ENCODE assay signal across 9 cellular contexts in genomic region chr4:87497141-87497540, GRCh38.
DNase-seq lines count a peak whose midpoint lies in the region; ATAC-seq and TF ChIP-seq lines count a peak whose summit lies in the region.
"Had no signal": no experiment of that assay in that cellular context is flagged by ENCODE, and none has a peak within 500 bp of the region (broad histone marks: within the 10 kb centered on the region; RNA-seq: fewer than 3 reads in every experiment).

No MANE protein-coding gene starts in this region.

- H3K36me3 Mint-ChIP-seq in stimulated activated naive B cell treated with anti-CD40 and anti-IgM and Interleukin-4, amounts not matched to agents 10 μg/mL and 1 μg/mL and 100 μg/mL, for 72 hours = no peaks in the 10 kb centered on the region

- H3K27ac ChIP-seq in caudate nucleus (ENCODE audit: low read depth, low read length) = no peak overlapping the region

- peak; percentile 6 for DNase-seq in ACHN
- peak; percentile 30 for DNase-seq in GM12865 (ENCODE audit: low read depth)
- peak; percentile 24 for DNase-seq in SKM-1 treated with dmso at 0.1 percent for 144 hours (lab: John Stamatoyannopoulos, UW; ENCODE audit: unreplicated experiment)
- peak; percentile 37 for DNase-seq in iPS-NIHi7 (ENCODE audit: extremely low spot score)
- DNase-seq in stimulated activated naive B cell treated with anti-CD40 and anti-IgM and Interleukin-4, amounts not matched to agents 10 μg/mL and 1 μg/mL and 100 μg/mL, for 72 hours = no peak
- DNase-seq in caudate nucleus (lab: John Stamatoyannopoulos, UW) = no peak
- DNase-seq in NCI-H187 (lab: John Stamatoyannopoulos, UW) = no peak
- DNase-seq: stimulated activated naive CD4-positive, alpha-beta T cell treated with Interleukin-2 at 50 U/mL for 16 hours had no signal

- no peaks in the 10 kb centered on the region for H3K27me3 Mint-ChIP-seq in stimulated activated naive B cell treated with anti-CD40 and anti-IgM and Interleukin-4, amounts not matched to agents 10 μg/mL and 1 μg/mL and 100 μg/mL, for 72 hours

- no peaks in the 10 kb centered on the region for H3K9me3 Mint-ChIP-seq in stimulated activated naive B cell treated with anti-CD40 and anti-IgM and Interleukin-4, amounts not matched to agents 10 μg/mL and 1 μg/mL and 100 μg/mL, for 72 hours

- no peak overlapping the region for H3K4me3 Mint-ChIP-seq in stimulated activated naive B cell treated with anti-CD40 and anti-IgM and Interleukin-4, amounts not matched to agents 10 μg/mL and 1 μg/mL and 100 μg/mL, for 72 hours

- H3K27ac Mint-ChIP-seq in stimulated activated naive B cell treated with anti-CD40 and anti-IgM and Interleukin-4, amounts not matched to agents 10 μg/mL and 1 μg/mL and 100 μg/mL, for 72 hours = no peak overlapping the region

- in situ Hi-C loops in ACHN (cut with HindIII; ENCODE audit: low pct_ligation_motif_present, low pct_unique_long_range_greater_than_20kb, low sequenced_read_pairs) = no loop called here

- H3K4me3 ChIP-seq in GM12865 (ENCODE audit: low read depth, low read length) = no peak overlapping the region

- peak; percentile 57 for TF ChIP-seq CTCF in GM12865 (IDR thresholded peaks at IDR 0.05; ENCODE audit: insufficient read depth, low read depth, low read length, missing control alignments)

- ATAC-seq in stimulated activated naive B cell treated with anti-CD40 and anti-IgM and Interleukin-4, amounts not matched to agents 10 μg/mL and 1 μg/mL and 100 μg/mL, for 72 hours (replicated peaks) = no peak
- no peak for ATAC-seq in HG02852 (IDR thresholded peaks at IDR 0.05; ENCODE audit: unreplicated experiment)

- H3K4me1 Mint-ChIP-seq in stimulated activated naive B cell treated with anti-CD40 and anti-IgM and Interleukin-4, amounts not matched to agents 10 μg/mL and 1 μg/mL and 100 μg/mL, for 72 hours = peaks cover 0 to 2% of the 10 kb centered on the region in 2 donors

Comparison
In these comparisons a context has a peak if more than half of its experiments do, and no peak if none do; other contexts are left out.
1. DNase-seq: peak in ACHN (single experiment), GM12865 (single experiment), SKM-1 treated with dmso at 0.1 percent for 144 hours (single experiment) and iPS-NIHi7 (single experiment); none in stimulated activated naive B cell treated with anti-CD40 and anti-IgM and Interleukin-4, amounts not matched to agents 10 μg/mL and 1 μg/mL and 100 μg/mL, for 72 hours (single experiment), caudate nucleus (0 of 61) and NCI-H187 (0 of 2).